Comparison of ENCODE assay signal across 15 cellular contexts in genomic region chr1:76219589-76219914, GRCh38.
DNase-seq lines count a peak whose midpoint lies in the region; ATAC-seq and TF ChIP-seq lines count a peak whose summit lies in the region.
"Had no signal": no experiment of that assay in that cellular context is flagged by ENCODE, and none has a peak within 500 bp of the region (broad histone marks: within the 10 kb centered on the region; RNA-seq: fewer than 3 reads in every experiment).

No MANE protein-coding gene starts in this region.

- H3K4me3 Mint-ChIP-seq in MCF 10A (ENCODE audit: unreplicated experiment) (no peak overlapping the region), WTC11 (no peak overlapping the region)
- H3K4me3 Mint-ChIP-seq: T-helper 1 cell treated with Interleukin-12 subunit alpha and Interleukin-12 subunit beta and Interleukin-4 antibody, amounts not matched to agents 30 μg/mL and 1 μg/mL, for 36 hours had no signal

- H3K27ac Mint-ChIP-seq in MCF 10A (ENCODE audit: low read depth, unreplicated experiment) (no peak overlapping the region), WTC11 (peak overlapping the region; percentile 40)
- H3K27ac Mint-ChIP-seq: T-helper 1 cell treated with Interleukin-12 subunit alpha and Interleukin-12 subunit beta and Interleukin-4 antibody, amounts not matched to agents 30 μg/mL and 1 μg/mL, for 36 hours had no signal

- in situ Hi-C loops in transverse colon (cut with MboI; ENCODE audit: low pct_ligation_motif_present in 1 of 4, low pct_unique_long_range_greater_than_20kb in 1 of 4, low sequenced_read_pairs in 3 of 4) = no loop called here

- no peaks in the 10 kb centered on the region for H3K27me3 ChIP-seq in breast epithelium
- H3K27me3 ChIP-seq in BE2C = no peaks in the 10 kb centered on the region
- no peaks in the 10 kb centered on the region for H3K27me3 ChIP-seq in transverse colon
- H3K27me3 ChIP-seq: left lung had no signal

- H3K27ac ChIP-seq in breast epithelium = no peak overlapping the region
- no peak overlapping the region for H3K27ac ChIP-seq in transverse colon
- H3K27ac ChIP-seq: left lung had no signal

- BruUV-seq in MCF 10A (replicated peaks; lab: Mats Ljungman, UMichigan) = no TSS peak

- CTCF ChIA-PET in MCF 10A (lab: Yijun Ruan, JAX) = no interaction called here
- CTCF ChIA-PET in WTC11 (lab: Charles Lee) = interaction anchor here (2.1 kb wide), 1 partner anchor 66 kb away, joined by 5 read pairs; no protein-coding TSS in a partner anchor

- H3K36me3 Mint-ChIP-seq in MCF 10A (ENCODE audit: insufficient read depth, unreplicated experiment) (no peaks in the 10 kb centered on the region), WTC11 (no peaks in the 10 kb centered on the region)

- DNase-seq in MCF 10A (ENCODE audit: unreplicated experiment) (peak; percentile 1), breast epithelium (ENCODE audit: low spot score in 2 of 2) (no peak), WTC11 (ENCODE audit: low spot score) (no peak), AG08396 (ENCODE audit: low spot score) (no peak), BE2C (no peak), transverse colon (no peak)
- DNase-seq: activated CD4-positive, CD25-positive, alpha-beta regulatory T cell treated with anti-CD3 and anti-CD28 coated beads, Interleukin-2, amount 50 U/mL, for 72 hours; amniotic stem cell; left lung; NCI-H2171 treated with DMSO at 0.1 percent for 48 hours; nucleus accumbens; stimulated activated naive CD4-positive, alpha-beta T cell treated with Interleukin-2 at 50 U/mL for 16 hours had no signal

- H3K27me3 Mint-ChIP-seq in MCF 10A (ENCODE audit: insufficient read depth, unreplicated experiment) (peaks cover 16% of the 10 kb centered on the region), WTC11 (ENCODE audit: low read depth) (no peaks in the 10 kb centered on the region)

- no peak for TF ChIP-seq POLR2A in breast epithelium (IDR thresholded peaks at IDR 0.05)
- no peak for TF ChIP-seq POLR2A in transverse colon (IDR thresholded peaks at IDR 0.05)

- H3K4me1 Mint-ChIP-seq in MCF 10A (ENCODE audit: insufficient read depth, unreplicated experiment) (no peaks in the 10 kb centered on the region), WTC11 (peaks cover 13% of the 10 kb centered on the region)

- 80 to 92% methylated on average over 5 of the region's 5 CpGs for WGBS in transverse colon (ENCODE audit: low coverage in 1 of 2), 2 donors

- no peaks in the 10 kb centered on the region for H3K36me3 ChIP-seq in breast epithelium
- no peaks in the 10 kb centered on the region for H3K36me3 ChIP-seq in BE2C
- H3K36me3 ChIP-seq in transverse colon = no peaks in the 10 kb centered on the region
- H3K36me3 ChIP-seq: left lung had no signal

- TF ChIP-seq CTCF in MCF 10A (IDR thresholded peaks at IDR 0.05; ENCODE audit: unreplicated experiment) (no peak), breast epithelium (IDR thresholded peaks at IDR 0.05) (no peak), WTC11 (IDR thresholded peaks at IDR 0.05) (no peak), BE2C (IDR thresholded peaks at IDR 0.05; ENCODE audit: low read depth, low read length) (no peak), transverse colon (IDR thresholded peaks at IDR 0.05) (no peak)

- intact Hi-C loops in MCF 10A (cut with micrococcal nuclease) (no loop called here), breast epithelium (cut with DNase I; ENCODE audit: low total_unique reads) (no loop called here), transverse colon (cut with DNase I; ENCODE audit: low total_unique reads) (no loop called here)

- TF ChIP-seq EP300 in transverse colon (IDR thresholded peaks at IDR 0.05; ENCODE audit: low read depth) = no peak

- no peaks in the 10 kb centered on the region for H3K9me3 ChIP-seq in breast epithelium
- H3K9me3 ChIP-seq in BE2C = no peaks in the 10 kb centered on the region
- H3K9me3 ChIP-seq in transverse colon = no peaks in the 10 kb centered on the region
- H3K9me3 ChIP-seq: left lung had no signal

- no peaks in the 10 kb centered on the region for H3K9me3 Mint-ChIP-seq in MCF 10A (ENCODE audit: unreplicated experiment)
- peaks cover 7% of the 10 kb centered on the region; the same call in 1 of the 2 replicates for H3K9me3 Mint-ChIP-seq in WTC11
- H3K9me3 Mint-ChIP-seq: T-helper 1 cell treated with Interleukin-12 subunit alpha and Interleukin-12 subunit beta and Interleukin-4 antibody, amounts not matched to agents 30 μg/mL and 1 μg/mL, for 36 hours had no signal

- peak; percentile 59 for ATAC-seq in HG03108 (IDR thresholded peaks at IDR 0.05; ENCODE audit: unreplicated experiment)
- ATAC-seq in WTC11 = no peak
- no peak for ATAC-seq in GM19023 (IDR thresholded peaks at IDR 0.05; ENCODE audit: unreplicated experiment)
- ATAC-seq: left lung had no signal

- H3K4me3 ChIP-seq in breast epithelium = no peak overlapping the region
- no peak overlapping the region for H3K4me3 ChIP-seq in BE2C (ENCODE audit: low read depth, low read length)
- no peak overlapping the region for H3K4me3 ChIP-seq in transverse colon
- H3K4me3 ChIP-seq: left lung had no signal

- H3K4me1 ChIP-seq in breast epithelium = no peaks in the 10 kb centered on the region
- H3K4me1 ChIP-seq in BE2C = no peaks in the 10 kb centered on the region
- no peaks in the 10 kb centered on the region for H3K4me1 ChIP-seq in transverse colon
- H3K4me1 ChIP-seq: left lung had no signal

- POLR2A ChIA-PET in MCF 10A (lab: Yijun Ruan, JAX) = no interaction called here
- POLR2A ChIA-PET in WTC11 (lab: Charles Lee) = no interaction called here

TF ChIP-seq in WTC11, 78 proteins besides CTCF, POLR2A, EP300 and RAD21:
- TF ChIP-seq NR3C1 (CRISPR knock-in tag; conservative IDR thresholded peaks at IDR 0.05; ENCODE audit: low read depth) (no peak), AFF4 (CRISPR knock-in tag; IDR thresholded peaks at IDR 0.05; ENCODE audit: borderline replicate concordance) (no peak), OVOL2 (CRISPR knock-in tag; IDR thresholded peaks at IDR 0.05; ENCODE audit: borderline replicate concordance) (no peak), HMGA2 (CRISPR knock-in tag; IDR thresholded peaks at IDR 0.05) (no peak)
